In genomic region chr6:44339301-44339700, GRCh38 we compare ENCODE assay signal across 18 cellular contexts. TPM values are rescaled to one million over a fixed set of nuclear protein-coding genes. Genes with fewer than 3 reads are reported as not detected.
"Had no signal": no experiment of that assay in that cellular context is flagged by ENCODE, and none has a peak within 500 bp of the region (broad histone marks: within the 10 kb centered on the region; RNA-seq: fewer than 3 reads in every experiment).

No MANE protein-coding gene starts in this region.

- H3K9me3 ChIP-seq: esophagus squamous epithelium, ovary had no signal

- H3K4me1 Mint-ChIP-seq: activated naive CD4-positive, alpha-beta T cell treated with anti-CD3 and anti-CD28 coated beads, Interleukin-2, amount 10 ng/mL, durations not matched to agents 7 days and 5 days; stimulated activated memory B cell treated with anti-CD40 and anti-IgM and Interleukin-4, amounts not matched to agents 10 μg/mL and 1 μg/mL and 100 μg/mL, for 72 hours had no signal

- H3K27me3 ChIP-seq: ovary had no signal

- H3K4me3 ChIP-seq: cardiac muscle cell, esophagus squamous epithelium, ovary, SK-N-MC had no signal

- H3K36me3 Mint-ChIP-seq: activated naive CD4-positive, alpha-beta T cell treated with anti-CD3 and anti-CD28 coated beads, Interleukin-2, amount 10 ng/mL, durations not matched to agents 7 days and 5 days; stimulated activated memory B cell treated with anti-CD40 and anti-IgM and Interleukin-4, amounts not matched to agents 10 μg/mL and 1 μg/mL and 100 μg/mL, for 72 hours had no signal

- H3K27ac ChIP-seq: cardiac muscle cell, esophagus squamous epithelium, ovary, SK-N-MC had no signal

- H3K36me3 ChIP-seq: cardiac muscle cell, esophagus squamous epithelium, ovary had no signal

- FAIRE-seq: astrocyte had no signal

- DNase-seq: activated naive CD4-positive, alpha-beta T cell treated with anti-CD3 and anti-CD28 coated beads, Interleukin-2, amount 10 ng/mL, durations not matched to agents 7 days and 5 days; activated T-cell treated with anti-CD3 and anti-CD28 coated beads, Interleukin-2, amount 50 U/mL, for 24 hours; esophagus squamous epithelium; ovary; stimulated activated CD4-positive, alpha-beta T cell treated with anti-CD3 and anti-CD28 coated beads, Interleukin-2, amount 100 ng/mL, for 48 hours had no signal

- H3K9me3 Mint-ChIP-seq: activated naive CD4-positive, alpha-beta T cell treated with anti-CD3 and anti-CD28 coated beads, Interleukin-2, amount 10 ng/mL, durations not matched to agents 7 days and 5 days; activated T-cell treated with anti-CD3 and anti-CD28 coated beads, Interleukin-2, amount 50 U/mL, for 24 hours; neural crest cell; stimulated activated memory B cell treated with anti-CD40 and anti-IgM and Interleukin-4, amounts not matched to agents 10 μg/mL and 1 μg/mL and 100 μg/mL, for 72 hours had no signal

- H3K4me3 Mint-ChIP-seq: activated naive CD4-positive, alpha-beta T cell treated with anti-CD3 and anti-CD28 coated beads, Interleukin-2, amount 10 ng/mL, durations not matched to agents 7 days and 5 days; activated T-cell treated with anti-CD3 and anti-CD28 coated beads, Interleukin-2, amount 50 U/mL, for 24 hours; neural crest cell; stimulated activated memory B cell treated with anti-CD40 and anti-IgM and Interleukin-4, amounts not matched to agents 10 μg/mL and 1 μg/mL and 100 μg/mL, for 72 hours had no signal

- H3K27ac Mint-ChIP-seq: activated naive CD4-positive, alpha-beta T cell treated with anti-CD3 and anti-CD28 coated beads, Interleukin-2, amount 10 ng/mL, durations not matched to agents 7 days and 5 days; activated T-cell treated with anti-CD3 and anti-CD28 coated beads, Interleukin-2, amount 50 U/mL, for 24 hours; stimulated activated memory B cell treated with anti-CD40 and anti-IgM and Interleukin-4, amounts not matched to agents 10 μg/mL and 1 μg/mL and 100 μg/mL, for 72 hours had no signal

RNA-seq across cellular contexts. Expression of gene SPATS1, which starts 3.1 kb away (rescaled TPM):
- total RNA-seq: astrocyte, cardiac muscle cell, esophagus squamous epithelium, fibroblast of villous mesenchyme, glomerular endothelial cell, left ventricle myocardium superior, mesenteric fat pad, neural crest cell, renal cortical epithelial cell, skeletal muscle tissue had no signal
- polyA plus RNA-seq: adipose tissue, cardiac muscle cell, keratinocyte, ovary had no signal
